Comparison of ENCODE assay signal across 8 cellular contexts in the genomic region with DNA sequence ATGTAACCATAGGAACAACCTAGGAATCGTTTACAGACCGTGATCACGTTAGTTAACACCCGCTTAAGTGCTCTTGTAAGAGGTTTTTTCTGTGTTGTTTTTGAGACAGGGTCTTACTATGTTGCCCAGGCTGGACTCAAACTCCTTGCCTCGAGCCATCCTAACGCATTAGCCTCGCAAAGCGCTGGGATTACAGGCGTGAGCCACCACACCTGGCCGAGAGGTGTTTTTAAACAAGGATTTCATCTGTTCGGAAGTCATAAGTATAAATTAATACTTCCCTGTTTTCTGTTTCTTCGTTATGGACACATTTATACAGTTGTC. TPM values are rescaled to one million over a fixed set of nuclear protein-coding genes. Genes with fewer than 3 reads are reported as not detected.
DNase-seq lines count a peak whose midpoint lies in the region; ATAC-seq, FAIRE-seq and TF ChIP-seq lines count a peak whose summit lies in the region.

No MANE protein-coding gene starts in this region.

- H3K9me3 ChIP-seq in cardiac muscle cell (ENCODE audit: low read depth) = no peaks in the 10 kb centered on the region
- H3K9me3 ChIP-seq in astrocyte (ENCODE audit: insufficient read depth, low read depth, low read length) = no peaks in the 10 kb centered on the region
- H3K9me3 ChIP-seq in uterus = no peaks in the 10 kb centered on the region

- peaks cover 28% of the 10 kb centered on the region for H3K79me2 ChIP-seq in astrocyte (ENCODE audit: insufficient read depth, low read length)

- H3K36me3 Mint-ChIP-seq in astrocyte (ENCODE audit: low read depth, unreplicated experiment) (peaks cover 5% of the 10 kb centered on the region), memory B cell (peaks cover 3% of the 10 kb centered on the region)

- H3K36me3 ChIP-seq in cardiac muscle cell (peaks cover 22% of the 10 kb centered on the region), astrocyte (ENCODE audit: insufficient read depth, low read length) (peaks cover 3% of the 10 kb centered on the region), uterus (no peaks in the 10 kb centered on the region)

- H3K9me3 Mint-ChIP-seq in astrocyte (ENCODE audit: unreplicated experiment) = no peaks in the 10 kb centered on the region
- H3K9me3 Mint-ChIP-seq in memory B cell = no peaks in the 10 kb centered on the region

- H2AFZ ChIP-seq in astrocyte (ENCODE audit: low read depth, low read length) = peak overlapping the region; percentile 99

- H3K4me3 ChIP-seq in cardiac muscle cell = peak overlapping the region; percentile 92
- peak overlapping the region; percentile 94 for H3K4me3 ChIP-seq in astrocyte (ENCODE audit: insufficient read depth, low read depth, low read length)
- peak overlapping the region; percentile 76 to 89 for H3K4me3 ChIP-seq in uterus

- no peak for FAIRE-seq in astrocyte (lab: Jason Lieb, UNC)

- H3K27me3 Mint-ChIP-seq in astrocyte (ENCODE audit: low read depth, unreplicated experiment) (no peaks in the 10 kb centered on the region), memory B cell (peaks cover 6% of the 10 kb centered on the region)

- H3K4me1 Mint-ChIP-seq in astrocyte (ENCODE audit: low read depth, unreplicated experiment) (peaks cover 17% of the 10 kb centered on the region), memory B cell (peaks cover 13% of the 10 kb centered on the region)

- TF ChIP-seq CTCF in cardiac muscle cell (IDR thresholded peaks at IDR 0.05; ENCODE audit: low read depth, low read length) (no peak), astrocyte (IDR thresholded peaks at IDR 0.05; ENCODE audit: insufficient read depth, low read depth, low read length) (no peak), uterus (IDR thresholded peaks at IDR 0.05) (no peak)

- peaks cover 20% of the 10 kb centered on the region for H3K4me1 ChIP-seq in cardiac muscle cell (ENCODE audit: low read depth)
- H3K4me1 ChIP-seq in astrocyte (ENCODE audit: insufficient read depth, low read length) = peaks cover 5% of the 10 kb centered on the region
- no peaks in the 10 kb centered on the region for H3K4me1 ChIP-seq in uterus

- no peak for ATAC-seq in Right ventricle myocardium inferior
- ATAC-seq in memory B cell (ENCODE audit: low read depth) = no peak
- no peak for ATAC-seq in GM18502 (IDR thresholded peaks at IDR 0.05; ENCODE audit: poor library complexity, unreplicated experiment)

- intact Hi-C loops in Right ventricle myocardium inferior (cut with DNase I) = no loop called here
- intact Hi-C loops in uterus (cut with DNase I; ENCODE audit: low total_unique reads) = no loop called here

- peaks cover 11% of the 10 kb centered on the region for H4K20me1 ChIP-seq in astrocyte (ENCODE audit: insufficient read depth, low read length)

- H3K27me3 ChIP-seq in cardiac muscle cell (no peaks in the 10 kb centered on the region), astrocyte (ENCODE audit: insufficient read depth, low read length) (peaks cover 6% of the 10 kb centered on the region), uterus (no peaks in the 10 kb centered on the region)

- H3K27ac Mint-ChIP-seq in astrocyte (ENCODE audit: unreplicated experiment) = peak overlapping the region; percentile 15
- H3K27ac Mint-ChIP-seq in memory B cell = peak overlapping the region; percentile 86

- H3K4me2 ChIP-seq in astrocyte (ENCODE audit: low read length) = peak overlapping the region; percentile 88

- H3K4me3 Mint-ChIP-seq in astrocyte (ENCODE audit: unreplicated experiment) (peak overlapping the region; percentile 95), memory B cell (peak overlapping the region; percentile 90)

- TF ChIP-seq POLR2A in uterus (IDR thresholded peaks at IDR 0.05) = no peak

- peak overlapping the region; percentile 85 for H3K9ac ChIP-seq in astrocyte (ENCODE audit: low read length)

- DNase-seq in cardiac muscle cell (ENCODE audit: low read depth in 1 of 2, low spot score in 1 of 2) (no peak), Right ventricle myocardium inferior (ENCODE audit: missing footprints) (no peak), astrocyte (ENCODE audit: low read depth) (no peak), memory B cell (ENCODE audit: low spot score in 2 of 2) (no peak), uterus (no peak), ureter (ENCODE audit: low spot score) (no peak), Ammon's horn (ENCODE audit: low spot score) (no peak)

- H3K27ac ChIP-seq in cardiac muscle cell = peak overlapping the region; percentile 88
- peak overlapping the region; percentile 41 for H3K27ac ChIP-seq in astrocyte (ENCODE audit: low read depth, low read length)
- peak overlapping the region; percentile 77 to 79 for H3K27ac ChIP-seq in uterus

RNA-seq across cellular contexts. Expression of a gene that starts 0.7 kb away (rescaled TPM):
- total RNA-seq in cardiac muscle cell (34.9 and 35.6 TPM in 2 replicates), Right ventricle myocardium inferior (43.4 TPM), astrocyte (57.3 and 68.9 TPM in 2 replicates), uterus (10 to 100 TPM in 3 of 4 donors, 1 to 10 TPM in 1; 3.8 to 31.9 (median 16.5) TPM), ureter (29.5 TPM)
- polyA plus RNA-seq in cardiac muscle cell = 36.5 and 45.9 TPM in 2 replicates

RNA-seq across cellular contexts. Expression of a gene that starts 45.6 kb away (rescaled TPM):
- total RNA-seq in cardiac muscle cell (0.04 and 0.06 TPM in 2 replicates), Right ventricle myocardium inferior (not detected), astrocyte (3.2 and 4.5 TPM in 2 replicates), uterus (1 to 10 TPM in 2 of 4 donors, not detected in 2; 1.0 to 7.4 TPM), ureter (15.2 TPM)
- polyA plus RNA-seq in cardiac muscle cell = 0.64 TPM in 1 of 2 replicates, not detected in the other
